ENCODE assay signal across 1 cellular context in genomic region chr6:12077021-12077420, GRCh38.
TF ChIP-seq lines count a peak whose summit lies in the region.

No MANE protein-coding gene starts in this region.

TF ChIP-seq in SK-N-SH, 30 proteins besides CTCF, POLR2A, EP300 and RAD21 (continued from another document):
- TF ChIP-seq TCF12 (IDR thresholded peaks at IDR 0.05) (peak; percentile 22; the same call in 1 of the 2 replicates), ZBTB33 (IDR thresholded peaks at IDR 0.05; ENCODE audit: borderline replicate concordance, low read depth) (no peak)
